1 cellular context compared by ENCODE assay signal in the genomic region with DNA sequence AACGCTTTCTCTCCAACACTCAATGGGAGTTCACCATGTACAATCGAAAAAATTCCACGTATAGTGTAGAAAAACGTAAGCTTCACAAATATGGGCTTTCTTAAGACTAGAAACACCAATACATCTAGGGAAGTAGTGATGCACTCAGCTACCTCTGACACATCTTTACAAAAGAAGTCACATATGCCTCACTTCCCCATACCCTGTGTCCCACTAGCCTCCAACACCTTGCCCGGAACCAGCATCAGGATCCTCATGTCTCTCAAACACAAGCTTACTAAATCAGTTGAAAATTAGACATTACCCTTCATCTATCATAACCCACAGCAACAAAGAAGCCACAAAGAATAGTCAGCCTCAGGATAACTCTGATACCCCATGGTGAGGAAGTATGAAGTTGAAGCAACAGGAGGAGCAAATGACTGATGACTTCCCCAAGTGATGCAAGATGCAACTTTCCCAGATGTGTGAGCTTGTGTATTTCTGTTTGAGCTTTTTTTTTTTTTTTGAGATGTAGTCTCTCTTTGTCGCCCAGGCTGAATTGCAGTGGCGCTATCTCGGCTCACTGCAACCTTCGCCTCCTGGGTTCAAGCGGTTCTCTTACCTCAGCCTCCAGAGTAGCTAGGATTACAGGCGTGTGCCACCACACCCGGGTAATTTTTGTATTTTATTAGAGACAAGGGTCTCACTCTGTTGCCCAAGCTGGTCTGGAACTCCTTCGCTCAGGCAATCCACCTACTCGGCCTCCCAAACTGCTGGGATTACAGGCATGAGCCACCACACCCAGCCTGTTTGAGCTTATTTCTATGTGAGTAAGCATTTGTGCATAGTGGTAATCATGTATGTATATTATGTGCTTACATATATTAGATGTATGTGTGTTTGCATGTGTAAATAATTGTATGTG.
A peak's percentile ranks its signal among the peaks of the same experiment; 100 is the strongest.
TF ChIP-seq lines count a peak whose summit lies in the region.

No MANE protein-coding gene starts in this region.

TF ChIP-seq in K562, 482 proteins besides CTCF, POLR2A, EP300 and RAD21 (continued from another document):
- TF ChIP-seq, protein P1, sequence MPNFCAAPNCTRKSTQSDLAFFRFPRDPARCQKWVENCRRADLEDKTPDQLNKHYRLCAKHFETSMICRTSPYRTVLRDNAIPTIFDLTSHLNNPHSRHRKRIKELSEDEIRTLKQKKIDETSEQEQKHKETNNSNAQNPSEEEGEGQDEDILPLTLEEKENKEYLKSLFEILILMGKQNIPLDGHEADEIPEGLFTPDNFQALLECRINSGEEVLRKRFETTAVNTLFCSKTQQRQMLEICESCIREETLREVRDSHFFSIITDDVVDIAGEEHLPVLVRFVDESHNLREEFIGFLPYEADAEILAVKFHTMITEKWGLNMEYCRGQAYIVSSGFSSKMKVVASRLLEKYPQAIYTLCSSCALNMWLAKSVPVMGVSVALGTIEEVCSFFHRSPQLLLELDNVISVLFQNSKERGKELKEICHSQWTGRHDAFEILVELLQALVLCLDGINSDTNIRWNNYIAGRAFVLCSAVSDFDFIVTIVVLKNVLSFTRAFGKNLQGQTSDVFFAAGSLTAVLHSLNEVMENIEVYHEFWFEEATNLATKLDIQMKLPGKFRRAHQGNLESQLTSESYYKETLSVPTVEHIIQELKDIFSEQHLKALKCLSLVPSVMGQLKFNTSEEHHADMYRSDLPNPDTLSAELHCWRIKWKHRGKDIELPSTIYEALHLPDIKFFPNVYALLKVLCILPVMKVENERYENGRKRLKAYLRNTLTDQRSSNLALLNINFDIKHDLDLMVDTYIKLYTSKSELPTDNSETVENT (CRISPR knock-in tag; IDR thresholded peaks at IDR 0.05), result no peak
- TF ChIP-seq ZNF384 (IDR thresholded peaks at IDR 0.05; ENCODE audit: low read depth, low read length) (peak; percentile 47; the same call in 1 of the 2 replicates), MEIS2 (IDR thresholded peaks at IDR 0.05; ENCODE audit: partially characterized antibody) (peak; percentile 56), ZNF23 (CRISPR knock-in tag; IDR thresholded peaks at IDR 0.05) (no peak)
- TF ChIP-seq, protein P2, sequence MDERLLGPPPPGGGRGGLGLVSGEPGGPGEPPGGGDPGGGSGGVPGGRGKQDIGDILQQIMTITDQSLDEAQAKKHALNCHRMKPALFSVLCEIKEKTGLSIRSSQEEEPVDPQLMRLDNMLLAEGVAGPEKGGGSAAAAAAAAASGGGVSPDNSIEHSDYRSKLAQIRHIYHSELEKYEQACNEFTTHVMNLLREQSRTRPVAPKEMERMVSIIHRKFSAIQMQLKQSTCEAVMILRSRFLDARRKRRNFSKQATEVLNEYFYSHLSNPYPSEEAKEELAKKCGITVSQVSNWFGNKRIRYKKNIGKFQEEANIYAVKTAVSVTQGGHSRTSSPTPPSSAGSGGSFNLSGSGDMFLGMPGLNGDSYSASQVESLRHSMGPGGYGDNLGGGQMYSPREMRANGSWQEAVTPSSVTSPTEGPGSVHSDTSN (CRISPR knock-in tag; IDR thresholded peaks at IDR 0.05; ENCODE audit: low read depth), result no peak
- TF ChIP-seq, protein P2 (tag; conservative IDR thresholded peaks at IDR 0.05; ENCODE audit: low read depth), result peak; percentile 56; the same call in 1 of the 2 replicates
